ENCODE assay signal across 12 cellular contexts in genomic region chr1:41513388-41513745, GRCh38. TPM values are rescaled to one million over a fixed set of nuclear protein-coding genes. Genes with fewer than 3 reads are reported as not detected.
DNase-seq lines count a peak whose midpoint lies in the region; ATAC-seq and TF ChIP-seq lines count a peak whose summit lies in the region.
"Had no signal": no experiment of that assay in that cellular context is flagged by ENCODE, and none has a peak within 500 bp of the region (broad histone marks: within the 10 kb centered on the region; RNA-seq: fewer than 3 reads in every experiment).

No MANE protein-coding gene starts in this region.

- TF ChIP-seq POLR2A in gastrocnemius medialis (IDR thresholded peaks at IDR 0.05): no peak

- no peak overlapping the region for H3K9ac ChIP-seq in DND-41 (ENCODE audit: low read depth, low read length)

- in situ Hi-C loops in gastrocnemius medialis (cut with MboI; ENCODE audit: low sequenced_read_pairs in 4 of 4): no loop called here

- peaks cover 65% of the 10 kb centered on the region for H4K20me1 ChIP-seq in DND-41 (ENCODE audit: insufficient read depth, low read length)

- H3K4me3 Mint-ChIP-seq in stimulated activated memory B cell treated with anti-CD40 and anti-IgM and Interleukin-4, amounts not matched to agents 10 μg/mL and 1 μg/mL and 100 μg/mL, for 72 hours: no peak overlapping the region
- H3K4me3 Mint-ChIP-seq: T-helper 17 cell had no signal

- peaks cover 30% of the 10 kb centered on the region for H3K4me1 Mint-ChIP-seq in stimulated activated memory B cell treated with anti-CD40 and anti-IgM and Interleukin-4, amounts not matched to agents 10 μg/mL and 1 μg/mL and 100 μg/mL, for 72 hours

- ATAC-seq in DND-41 (ENCODE audit: insufficient read depth, low read depth) (0 out of 3 replicates have a peak, but pooled peaks have one; percentile 18), RWPE2 (ENCODE audit: low read depth) (no peak), gastrocnemius medialis (no peak)
- no peak for ATAC-seq in stimulated activated memory B cell treated with anti-CD40 and anti-IgM and Interleukin-4, amounts not matched to agents 10 μg/mL and 1 μg/mL and 100 μg/mL, for 72 hours
- ATAC-seq: T-helper 17 cell had no signal

- peak; percentile 42 for TF ChIP-seq CTCF in AG04449 (IDR thresholded peaks at IDR 0.05; ENCODE audit: insufficient read depth, low read length, missing control alignments)
- peak; percentile 69 for TF ChIP-seq CTCF in DND-41 (IDR thresholded peaks at IDR 0.05; ENCODE audit: borderline replicate concordance, extremely low read depth, low read length, poor library complexity, severe bottlenecking)
- peak; percentile 17 for TF ChIP-seq CTCF in RWPE2 (IDR thresholded peaks at IDR 0.05; ENCODE audit: poor library complexity, severe bottlenecking)
- peak; percentile 13 for TF ChIP-seq CTCF in foreskin fibroblast (IDR thresholded peaks at IDR 0.05; ENCODE audit: low read depth, low read length)
- peak in 2 of 5 experiments; percentile 26 to 37 for TF ChIP-seq CTCF in gastrocnemius medialis (IDR thresholded peaks at IDR 0.05 in 4 of 5, conservative IDR thresholded peaks at IDR 0.05 in 1 of 5)

- H2AFZ ChIP-seq in DND-41 (ENCODE audit: low read depth, low read length): no peak overlapping the region

- intact Hi-C loops in gastrocnemius medialis (cut with DNase I; ENCODE audit: low total_unique reads): loop anchor here (10.0 kb wide), 1 partner anchor 521 kb away; no protein-coding TSS in a partner anchor

- H3K4me1 ChIP-seq in DND-41 (ENCODE audit: insufficient read depth, low read length) (no peaks in the 10 kb centered on the region), RWPE2 (ENCODE audit: insufficient read depth, poor library complexity, severe bottlenecking) (peaks cover 11% of the 10 kb centered on the region), gastrocnemius medialis (peaks cover 17 to 24% of the 10 kb centered on the region in 2 donors)

- DNase-seq in AG04449 (ENCODE audit: low read depth, low spot score) (no peak), DND-41 (no peak), RWPE2 (ENCODE audit: low spot score) (no peak), foreskin fibroblast (no peak), gastrocnemius medialis (no peak), putamen (ENCODE audit: low spot score) (no peak)
- DNase-seq in activated CD8-positive, alpha-beta memory T cell treated with anti-CD3 and anti-CD28 coated beads for 24 hours: no peak
- DNase-seq: foreskin melanocyte, NCI-H2081 treated with DMSO at 0.1 percent for 48 hours, T-helper 17 cell had no signal

- no peaks in the 10 kb centered on the region for H3K9me3 Mint-ChIP-seq in stimulated activated memory B cell treated with anti-CD40 and anti-IgM and Interleukin-4, amounts not matched to agents 10 μg/mL and 1 μg/mL and 100 μg/mL, for 72 hours

- peaks cover 37% of the 10 kb centered on the region for H3K36me3 Mint-ChIP-seq in stimulated activated memory B cell treated with anti-CD40 and anti-IgM and Interleukin-4, amounts not matched to agents 10 μg/mL and 1 μg/mL and 100 μg/mL, for 72 hours

- H3K27ac ChIP-seq in DND-41 (ENCODE audit: low read length) (no peak overlapping the region), RWPE2 (ENCODE audit: poor library complexity, severe bottlenecking) (no peak overlapping the region), gastrocnemius medialis (no peak overlapping the region)

- H3K27me3 ChIP-seq in DND-41 (ENCODE audit: insufficient read depth, low read length, poor library complexity): no peaks in the 10 kb centered on the region
- H3K27me3 ChIP-seq in RWPE2 (ENCODE audit: insufficient read depth, poor library complexity, severe bottlenecking): no peaks in the 10 kb centered on the region
- H3K27me3 ChIP-seq in gastrocnemius medialis: no peaks in the 10 kb centered on the region

- CTCF ChIA-PET in AG04449 (lab: Yijun Ruan, JAX): interaction anchor here (1.0 to 10.2 kb wide), 7 partner anchors 8 to 222 kb away, joined by 3 to 105 read pairs (median 10); no protein-coding TSS in a partner anchor

- POLR2A ChIA-PET in AG04449 (lab: Yijun Ruan, JAX): no interaction called here

- no peaks in the 10 kb centered on the region for H3K9me3 ChIP-seq in DND-41 (ENCODE audit: insufficient read depth, low read length, severe bottlenecking)
- no peaks in the 10 kb centered on the region for H3K9me3 ChIP-seq in RWPE2 (ENCODE audit: severe bottlenecking)
- no peaks in the 10 kb centered on the region for H3K9me3 ChIP-seq in gastrocnemius medialis

- no peak overlapping the region for H3K4me3 ChIP-seq in AG04449 (ENCODE audit: low read depth, low read length)
- no peak overlapping the region for H3K4me3 ChIP-seq in DND-41 (ENCODE audit: low read depth in 1 of 2, low read length in 2 of 2)
- no peak overlapping the region for H3K4me3 ChIP-seq in RWPE2 (ENCODE audit: severe bottlenecking)
- H3K4me3 ChIP-seq in foreskin fibroblast (ENCODE audit: low read depth in 1 of 2, low read length in 2 of 2): no peak overlapping the region
- no peak overlapping the region for H3K4me3 ChIP-seq in gastrocnemius medialis

- H3K27me3 Mint-ChIP-seq in stimulated activated memory B cell treated with anti-CD40 and anti-IgM and Interleukin-4, amounts not matched to agents 10 μg/mL and 1 μg/mL and 100 μg/mL, for 72 hours: no peaks in the 10 kb centered on the region
- H3K27me3 Mint-ChIP-seq: T-helper 17 cell had no signal

- peaks cover 2% of the 10 kb centered on the region; the same call in 1 of the 2 replicates for H3K79me2 ChIP-seq in DND-41 (ENCODE audit: insufficient read depth, low read length)

- H3K36me3 ChIP-seq in DND-41 (ENCODE audit: insufficient read depth, low read length) (peaks cover 96% of the 10 kb centered on the region), RWPE2 (ENCODE audit: low read depth) (no peaks in the 10 kb centered on the region), gastrocnemius medialis (no peaks in the 10 kb centered on the region)

- H3K27ac Mint-ChIP-seq in stimulated activated memory B cell treated with anti-CD40 and anti-IgM and Interleukin-4, amounts not matched to agents 10 μg/mL and 1 μg/mL and 100 μg/mL, for 72 hours: no peak overlapping the region
- H3K27ac Mint-ChIP-seq: T-helper 17 cell had no signal

- H3K4me2 ChIP-seq in DND-41 (ENCODE audit: insufficient read depth, low read length): no peak overlapping the region

RNA-seq across cellular contexts. Expression of gene EDN2, which starts 28.9 kb away (rescaled TPM):
- total RNA-seq in gastrocnemius medialis: not detected
- total RNA-seq: myocyte had no signal
